14 cellular contexts compared by ENCODE assay signal in genomic region chr18:57429607-57430165, GRCh38. TPM values are rescaled to one million over a fixed set of nuclear protein-coding genes. Genes with fewer than 3 reads are reported as not detected.
DNase-seq lines count a peak whose midpoint lies in the region; TF ChIP-seq lines count a peak whose summit lies in the region.
"Had no signal": no experiment of that assay in that cellular context is flagged by ENCODE, and none has a peak within 500 bp of the region (broad histone marks: within the 10 kb centered on the region; RNA-seq: fewer than 3 reads in every experiment).

No MANE protein-coding gene starts in this region.

- CTCF ChIA-PET in MCF 10A (lab: Yijun Ruan, JAX): interaction anchor here (0.7 kb wide), 1 partner anchor 154 kb away, joined by 4 read pairs; no protein-coding TSS in a partner anchor
- CTCF ChIA-PET in activated CD4-positive, alpha-beta memory T cell treated with anti-CD3 and anti-CD28 coated beads for 36 hours (lab: Charles Lee): interaction anchor here (0.7 to 0.9 kb wide), 2 partner anchors 9 to 12 kb away, joined by 3 read pairs; no protein-coding TSS in a partner anchor

- H3K9ac ChIP-seq in iPS-20b (ENCODE audit: low read depth, low read length): no peak overlapping the region

- peaks cover 13% of the 10 kb centered on the region for H3K4me1 Mint-ChIP-seq in MCF 10A (ENCODE audit: insufficient read depth, unreplicated experiment)
- H3K4me1 Mint-ChIP-seq in activated CD4-positive, alpha-beta memory T cell treated with anti-CD3 and anti-CD28 coated beads for 36 hours (ENCODE audit: low read depth): peaks cover 22% of the 10 kb centered on the region

- no TSS peak for BruUV-seq in MCF 10A (replicated peaks; lab: Mats Ljungman, UMichigan)

- no peak for DNase-seq in breast epithelium (ENCODE audit: low spot score in 2 of 2)
- no peak for DNase-seq in MCF 10A (ENCODE audit: unreplicated experiment)
- DNase-seq in activated CD4-positive, alpha-beta memory T cell treated with anti-CD3 and anti-CD28 coated beads for 36 hours: peak; percentile 13
- DNase-seq in suprapubic skin (ENCODE audit: low spot score in 2 of 2): no peak
- DNase-seq in epidermal melanocyte (ENCODE audit: insufficient read length, low spot score): no peak
- no peak for DNase-seq in SJCRH30
- no peak for DNase-seq in medulla oblongata (ENCODE audit: extremely low spot score)
- DNase-seq: activated T-cell treated with anti-CD3 and anti-CD28 coated beads, Interleukin-2, amount 50 U/mL, for 4 hours; BE2C; left ventricle myocardium inferior; NCI-H2171; PC-9; tibial artery had no signal

- no peak overlapping the region for H3K27ac ChIP-seq in breast epithelium
- H3K27ac ChIP-seq in iPS-20b (ENCODE audit: low read length): no peak overlapping the region
- H3K27ac ChIP-seq in suprapubic skin: no peak overlapping the region
- no peak overlapping the region for H3K27ac ChIP-seq in SJCRH30
- H3K27ac ChIP-seq: left ventricle myocardium inferior, PC-9, tibial artery had no signal

- TF ChIP-seq POLR2A in breast epithelium (IDR thresholded peaks at IDR 0.05) (no peak), suprapubic skin (IDR thresholded peaks at IDR 0.05) (no peak)

- H3K9me3 ChIP-seq in breast epithelium (peaks cover 9% of the 10 kb centered on the region in 2 donors), iPS-20b (ENCODE audit: insufficient read depth, low read depth, low read length) (no peaks in the 10 kb centered on the region; the same call in 1 of the 2 replicates), suprapubic skin (no peaks in the 10 kb centered on the region), SJCRH30 (replicated peaks) (no peaks in the 10 kb centered on the region)
- H3K9me3 ChIP-seq: BE2C had no signal

- H3K9me3 Mint-ChIP-seq in MCF 10A (ENCODE audit: unreplicated experiment): no peaks in the 10 kb centered on the region
- peaks cover 10% of the 10 kb centered on the region for H3K9me3 Mint-ChIP-seq in activated CD4-positive, alpha-beta memory T cell treated with anti-CD3 and anti-CD28 coated beads for 36 hours

- no peak overlapping the region for H3K27ac Mint-ChIP-seq in MCF 10A (ENCODE audit: low read depth, unreplicated experiment)
- H3K27ac Mint-ChIP-seq in activated CD4-positive, alpha-beta memory T cell treated with anti-CD3 and anti-CD28 coated beads for 36 hours: no peak overlapping the region

- H3K4me3 ChIP-seq in breast epithelium (peak overlapping the region in 2 of 3 donors; percentile 4 to 7), iPS-20b (ENCODE audit: low read length) (peak overlapping the region; percentile 60), suprapubic skin (peak overlapping the region; percentile 5), SJCRH30 (no peak overlapping the region)
- H3K4me3 ChIP-seq: left ventricle myocardium inferior, PC-9, tibial artery had no signal

- H3K36me3 Mint-ChIP-seq in MCF 10A (ENCODE audit: insufficient read depth, unreplicated experiment): no peaks in the 10 kb centered on the region
- H3K36me3 Mint-ChIP-seq in activated CD4-positive, alpha-beta memory T cell treated with anti-CD3 and anti-CD28 coated beads for 36 hours: peaks cover 20% of the 10 kb centered on the region

- intact Hi-C loops in breast epithelium (cut with DNase I; ENCODE audit: low total_unique reads): no loop called here
- intact Hi-C loops in MCF 10A (cut with micrococcal nuclease): no loop called here
- intact Hi-C loops in activated CD4-positive, alpha-beta memory T cell treated with anti-CD3 and anti-CD28 coated beads for 36 hours (cut with micrococcal nuclease): loop anchor here (1.0 to 10.0 kb wide), 2 partner anchors 9 to 1845 kb away; partner anchors contain the start of gene RAX

- H3K36me3 ChIP-seq in breast epithelium (no peaks in the 10 kb centered on the region), iPS-20b (ENCODE audit: insufficient read depth, low read depth, low read length) (no peaks in the 10 kb centered on the region), suprapubic skin (no peaks in the 10 kb centered on the region), SJCRH30 (no peaks in the 10 kb centered on the region)
- H3K36me3 ChIP-seq: BE2C, left ventricle myocardium inferior, tibial artery had no signal

- POLR2A ChIA-PET in MCF 10A (lab: Yijun Ruan, JAX): no interaction called here
- POLR2A ChIA-PET in activated CD4-positive, alpha-beta memory T cell treated with anti-CD3 and anti-CD28 coated beads for 36 hours (lab: Charles Lee): no interaction called here

- TF ChIP-seq EP300 in suprapubic skin (IDR thresholded peaks at IDR 0.05): no peak

- WGBS in suprapubic skin: 15% methylated on average over 13 of the region's 13 CpGs

- H3K4me1 ChIP-seq in breast epithelium (no peaks in the 10 kb centered on the region), iPS-20b (ENCODE audit: insufficient read depth, low read length) (peaks cover 41% of the 10 kb centered on the region), suprapubic skin (peaks cover 39% of the 10 kb centered on the region), SJCRH30 (no peaks in the 10 kb centered on the region)
- H3K4me1 ChIP-seq: BE2C had no signal

- no peak overlapping the region for H3K4me3 Mint-ChIP-seq in MCF 10A (ENCODE audit: unreplicated experiment)
- peak overlapping the region; percentile 26 for H3K4me3 Mint-ChIP-seq in activated CD4-positive, alpha-beta memory T cell treated with anti-CD3 and anti-CD28 coated beads for 36 hours
- H3K4me3 Mint-ChIP-seq: activated T-cell treated with anti-CD3 and anti-CD28 coated beads, Interleukin-2, amount 50 U/mL, for 4 hours had no signal

- H3K27me3 ChIP-seq in breast epithelium: peaks cover 7 to 97% of the 10 kb centered on the region in 2 donors
- peaks cover 100% of the 10 kb centered on the region for H3K27me3 ChIP-seq in iPS-20b (ENCODE audit: insufficient read depth, low read length)
- peaks cover 100% of the 10 kb centered on the region for H3K27me3 ChIP-seq in suprapubic skin
- no peaks in the 10 kb centered on the region for H3K27me3 ChIP-seq in SJCRH30

- peaks cover 78% of the 10 kb centered on the region for H3K27me3 Mint-ChIP-seq in MCF 10A (ENCODE audit: insufficient read depth, unreplicated experiment)
- H3K27me3 Mint-ChIP-seq in activated CD4-positive, alpha-beta memory T cell treated with anti-CD3 and anti-CD28 coated beads for 36 hours: peaks cover 66% of the 10 kb centered on the region

- TF ChIP-seq CTCF in breast epithelium (IDR thresholded peaks at IDR 0.05): no peak
- no peak for TF ChIP-seq CTCF in MCF 10A (IDR thresholded peaks at IDR 0.05; ENCODE audit: unreplicated experiment)
- TF ChIP-seq CTCF in suprapubic skin (IDR thresholded peaks at IDR 0.05): no peak

RNA-seq across cellular contexts. Expression of gene ONECUT2, which starts 5.5 kb away (rescaled TPM):
- total RNA-seq in breast epithelium: under 1 TPM in 1 of 3 donors, not detected in 2; under 0.01 TPM
- total RNA-seq in MCF 10A (2022): 0.49 and 0.89 TPM in 2 replicates
- under 1 TPM in 1 of 2 experiments, not detected in 1; 0.02 TPM for total RNA-seq in activated CD4-positive, alpha-beta memory T cell treated with anti-CD3 and anti-CD28 coated beads for 36 hours
- total RNA-seq in suprapubic skin: under 1 TPM in 2 of 4 donors, not detected in 2; 0.03 to 0.08 TPM
- total RNA-seq in SJCRH30 (2014; rRNA removed; shearing (Covaris generic)): 1.9 and 2.2 TPM in 2 replicates
